In the genomic region with DNA sequence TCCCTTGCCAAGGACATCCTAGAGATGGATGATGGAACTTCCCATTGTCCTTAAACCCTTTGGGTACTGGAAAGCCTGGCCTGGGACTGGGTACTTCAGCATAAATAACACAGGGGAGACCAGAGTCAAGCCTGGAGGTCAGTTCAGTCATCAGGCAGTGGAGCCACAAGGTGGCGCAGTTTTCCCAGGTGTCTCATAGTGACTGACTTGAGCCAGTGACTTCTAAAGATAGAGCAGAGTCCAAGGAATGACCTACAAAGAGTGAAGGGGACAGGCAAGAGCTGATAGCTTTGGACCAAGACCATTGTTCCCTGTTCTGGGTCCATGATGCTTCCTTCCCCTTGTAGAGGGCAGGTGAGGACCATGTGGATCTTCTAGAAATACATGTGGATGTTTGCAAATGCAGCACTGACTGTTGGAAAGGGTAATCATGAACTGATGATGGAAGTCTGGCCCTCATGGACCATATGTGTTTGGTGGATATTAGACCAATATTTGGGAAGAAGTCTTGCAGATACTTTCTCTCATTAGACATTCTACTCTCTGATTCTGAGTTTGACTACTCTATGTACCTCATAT, we compare ENCODE assay signal across 2 cellular contexts.
TF ChIP-seq lines count a peak whose summit lies in the region.

No MANE protein-coding gene starts in this region.

TF ChIP-seq in HEK293, 187 proteins besides CTCF, POLR2A, EP300 and RAD21:
- TF ChIP-seq ZNF501 (tag by site-specific recombination; IDR thresholded peaks at IDR 0.05) (0 out of 2 replicates have a peak, but pooled peaks have one; percentile 56), ZNF654 (tag by site-specific recombination; IDR thresholded peaks at IDR 0.05; ENCODE audit: low read depth) (peak; percentile 84), ZBTB17 (tag by site-specific recombination; IDR thresholded peaks at IDR 0.05) (peak; percentile 67), ZNF660 (tag by site-specific recombination; IDR thresholded peaks at IDR 0.05) (0 out of 2 replicates have a peak, but pooled peaks have one; percentile 36), ZFP37 (tag by site-specific recombination; IDR thresholded peaks at IDR 0.05) (0 out of 2 replicates have a peak, but pooled peaks have one; percentile 40), ZNF629 (tag by site-specific recombination; IDR thresholded peaks at IDR 0.05) (0 out of 2 replicates have a peak, but pooled peaks have one; percentile 8)

TF ChIP-seq in HepG2, 621 proteins besides CTCF, POLR2A, EP300 and RAD21:
- TF ChIP-seq, protein P1, sequence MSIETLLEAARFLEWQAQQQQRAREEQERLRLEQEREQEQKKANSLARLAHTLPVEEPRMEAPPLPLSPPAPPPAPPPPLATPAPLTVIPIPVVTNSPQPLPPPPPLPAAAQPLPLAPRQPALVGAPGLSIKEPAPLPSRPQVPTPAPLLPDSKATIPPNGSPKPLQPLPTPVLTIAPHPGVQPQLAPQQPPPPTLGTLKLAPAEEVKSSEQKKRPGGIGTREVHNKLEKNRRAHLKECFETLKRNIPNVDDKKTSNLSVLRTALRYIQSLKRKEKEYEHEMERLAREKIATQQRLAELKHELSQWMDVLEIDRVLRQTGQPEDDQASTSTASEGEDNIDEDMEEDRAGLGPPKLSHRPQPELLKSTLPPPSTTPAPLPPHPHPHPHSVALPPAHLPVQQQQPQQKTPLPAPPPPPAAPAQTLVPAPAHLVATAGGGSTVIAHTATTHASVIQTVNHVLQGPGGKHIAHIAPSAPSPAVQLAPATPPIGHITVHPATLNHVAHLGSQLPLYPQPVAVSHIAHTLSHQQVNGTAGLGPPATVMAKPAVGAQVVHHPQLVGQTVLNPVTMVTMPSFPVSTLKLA (IDR thresholded peaks at IDR 0.05), result peak; percentile 94
